ENCODE assay signal across 8 cellular contexts in genomic region chr3:98522538-98523281, GRCh38. TPM values are rescaled to one million over a fixed set of nuclear protein-coding genes. Genes with fewer than 3 reads are reported as not detected.
DNase-seq lines count a peak whose midpoint lies in the region; ATAC-seq and TF ChIP-seq lines count a peak whose summit lies in the region.

CLDND1 (minus strand) TSS chr3:98522902; CDS start chr3:98521424, 1,478 bp downstream.

- peak; percentile 86 for ATAC-seq in HG02678 (IDR thresholded peaks at IDR 0.05; ENCODE audit: unreplicated experiment)
- ATAC-seq in activated naive CD8-positive, alpha-beta T cell treated with anti-CD3 and anti-CD28 coated beads, Interleukin-2, amount 10 ng/mL, durations not matched to agents 7 days and 5 days (ENCODE audit: low read depth), result peak; percentile 95

- peak; percentile 89 for TF ChIP-seq POLR2A in GM10847 (IDR thresholded peaks at IDR 0.05; ENCODE audit: extremely low read depth, insufficient read length)

- POLR2A ChIA-PET in activated naive CD8-positive, alpha-beta T cell treated with anti-CD3 and anti-CD28 coated beads, Interleukin-2, amount 10 ng/mL, durations not matched to agents 7 days and 5 days (lab: Charles Lee), result interaction anchor here (0.7 to 6.0 kb wide), 20 partner anchors 8 to 483 kb away, joined by 3 to 92 read pairs (median 9); partner anchors contain the start of genes CPOX and GPR15

- H3K4me2 ChIP-seq in SU-DHL-6 (ENCODE audit: low read depth, low read length, poor library complexity, severe bottlenecking), result peak within 1 kb of the TSS; percentile 92

- peaks cover 46% of the 10 kb centered on the region for H3K79me2 ChIP-seq in SU-DHL-6 (ENCODE audit: insufficient read depth, low read length)

- H3K9me3 ChIP-seq in SU-DHL-6 (ENCODE audit: insufficient read depth, low read length) (no peaks in the 10 kb centered on the region), thymus (ENCODE audit: control insufficient read depth) (no peaks in the 10 kb centered on the region)

- peaks cover 11% of the 10 kb centered on the region for H3K4me1 ChIP-seq in thymus (ENCODE audit: control insufficient read depth, insufficient read depth, low read length)

- H3K4me3 Mint-ChIP-seq in activated naive CD8-positive, alpha-beta T cell treated with anti-CD3 and anti-CD28 coated beads, Interleukin-2, amount 10 ng/mL, durations not matched to agents 7 days and 5 days, result peak within 1 kb of the TSS; percentile 99
- H3K4me3 Mint-ChIP-seq in osteocyte (ENCODE audit: unreplicated experiment), result peak within 1 kb of the TSS; percentile 81

- H4K20me1 ChIP-seq in SU-DHL-6 (ENCODE audit: low read depth, low read length), result peaks cover 5% of the 10 kb centered on the region; the same call in 1 of the 2 replicates

- peak within 1 kb of the TSS; percentile 99 for H3K27ac Mint-ChIP-seq in activated naive CD8-positive, alpha-beta T cell treated with anti-CD3 and anti-CD28 coated beads, Interleukin-2, amount 10 ng/mL, durations not matched to agents 7 days and 5 days
- H3K27ac Mint-ChIP-seq in osteocyte (ENCODE audit: unreplicated experiment), result peak within 1 kb of the TSS; percentile 81

- H3K36me3 ChIP-seq in SU-DHL-6 (ENCODE audit: low read length), result peaks cover 34% of the 10 kb centered on the region
- H3K36me3 ChIP-seq in thymus (ENCODE audit: control insufficient read depth, insufficient read depth), result peaks cover 6% of the 10 kb centered on the region

- H3F3A ChIP-seq in SU-DHL-6 (ENCODE audit: insufficient read depth), result no peaks in the 10 kb centered on the region

- intact Hi-C loops in head of caudate nucleus (cut with DNase I), result loop anchor here (1.0 kb wide), 1 partner anchor 71 kb away; the partner anchor contains the start of gene CPOX

- H3K27me3 Mint-ChIP-seq in activated naive CD8-positive, alpha-beta T cell treated with anti-CD3 and anti-CD28 coated beads, Interleukin-2, amount 10 ng/mL, durations not matched to agents 7 days and 5 days, result no peaks in the 10 kb centered on the region
- peaks cover 14% of the 10 kb centered on the region for H3K27me3 Mint-ChIP-seq in osteocyte (ENCODE audit: unreplicated experiment)

- H3K27ac ChIP-seq in SU-DHL-6 (ENCODE audit: low read depth, low read length) (peak within 1 kb of the TSS; percentile 37), thymus (ENCODE audit: low read depth) (peak within 1 kb of the TSS; percentile 84)

- TF ChIP-seq CTCF in SU-DHL-6 (IDR thresholded peaks at IDR 0.05; ENCODE audit: insufficient read depth, low read length, poor library complexity, severe bottlenecking) (no peak), osteocyte (IDR thresholded peaks at IDR 0.05) (no peak)

- H3K9me3 Mint-ChIP-seq in activated naive CD8-positive, alpha-beta T cell treated with anti-CD3 and anti-CD28 coated beads, Interleukin-2, amount 10 ng/mL, durations not matched to agents 7 days and 5 days, result peaks cover 3% of the 10 kb centered on the region
- no peaks in the 10 kb centered on the region for H3K9me3 Mint-ChIP-seq in osteocyte (ENCODE audit: unreplicated experiment)

- under 1% methylated on average over 63 of the region's 63 CpGs for WGBS in thymus

- peak within 1 kb of the TSS; percentile 84 for H3K4me3 ChIP-seq in SU-DHL-6 (ENCODE audit: insufficient read depth, low read length, poor library complexity, severe bottlenecking)
- H3K4me3 ChIP-seq in thymus (ENCODE audit: low read length), result peak within 1 kb of the TSS; percentile 84

- H2AFZ ChIP-seq in SU-DHL-6 (ENCODE audit: low read depth, low read length, severe bottlenecking), result peak within 1 kb of the TSS; percentile 88

- DNase-seq in NCI-H128 (lab: John Stamatoyannopoulos, UW; ENCODE audit: unreplicated experiment) (peak; percentile 91), head of caudate nucleus (peak; percentile 97 to 100 (median 99)), osteocyte (ENCODE audit: extremely low spot score, unreplicated experiment) (peak; percentile 98)
- DNase-seq in activated naive CD8-positive, alpha-beta T cell treated with anti-CD3 and anti-CD28 coated beads, Interleukin-2, amount 10 ng/mL, durations not matched to agents 7 days and 5 days, result peak; percentile 93

- no peaks in the 10 kb centered on the region for H3K9me2 ChIP-seq in SU-DHL-6 (replicated peaks; ENCODE audit: insufficient read depth, low read length)

- peak within 1 kb of the TSS; percentile 86 for H3K9ac ChIP-seq in SU-DHL-6 (ENCODE audit: low read length)

- peaks cover 48% of the 10 kb centered on the region for H3K4me1 Mint-ChIP-seq in activated naive CD8-positive, alpha-beta T cell treated with anti-CD3 and anti-CD28 coated beads, Interleukin-2, amount 10 ng/mL, durations not matched to agents 7 days and 5 days
- peaks cover 17% of the 10 kb centered on the region for H3K4me1 Mint-ChIP-seq in osteocyte (ENCODE audit: unreplicated experiment)

- H3K36me3 Mint-ChIP-seq in activated naive CD8-positive, alpha-beta T cell treated with anti-CD3 and anti-CD28 coated beads, Interleukin-2, amount 10 ng/mL, durations not matched to agents 7 days and 5 days, result peaks cover 71% of the 10 kb centered on the region
- peaks cover 26% of the 10 kb centered on the region for H3K36me3 Mint-ChIP-seq in osteocyte (ENCODE audit: unreplicated experiment)

- H3K27me3 ChIP-seq in SU-DHL-6 (ENCODE audit: low read length) (no peaks in the 10 kb centered on the region), thymus (ENCODE audit: control insufficient read depth, insufficient read depth) (no peaks in the 10 kb centered on the region)

RNA-seq across cellular contexts. Expression of gene CLDND1, which starts in this region (rescaled TPM):
- total RNA-seq in activated naive CD8-positive, alpha-beta T cell treated with anti-CD3 and anti-CD28 coated beads, Interleukin-2, amount 10 ng/mL, durations not matched to agents 7 days and 5 days, result 100 to 1,000 TPM; 534 to 542 TPM
- 85.3 and 93.2 TPM in 2 replicates for total RNA-seq in osteocyte
- 60.1 TPM for polyA plus RNA-seq in thymus

Comparison
In these comparisons a context has a peak if more than half of its experiments do, and no peak if none do; other contexts are left out.
1. Peak in every context shown above with its lines: DNase-seq, ATAC-seq, H3K4me3 ChIP-seq and H3K27ac ChIP-seq.